22 cellular contexts compared by ENCODE assay signal in genomic region chr11:2549876-2550605, GRCh38.
DNase-seq lines count a peak whose midpoint lies in the region; ATAC-seq and TF ChIP-seq lines count a peak whose summit lies in the region.
"Had no signal": no experiment of that assay in that cellular context is flagged by ENCODE, and none has a peak within 500 bp of the region (broad histone marks: within the 10 kb centered on the region; RNA-seq: fewer than 3 reads in every experiment).

No MANE protein-coding gene starts in this region.

- ATAC-seq in IMR-90 (ENCODE audit: low read depth) (no peak), right lobe of liver (peak in 3 of 4 donors; percentile 25 to 34 (median 34)), sciatic nerve (peak; percentile 46)
- ATAC-seq: WTC11 had no signal

- in situ Hi-C loops in IMR-90 (cut with MboI; ENCODE audit: low sequenced_read_pairs) = no loop called here

- no peak overlapping the region for H4K91ac ChIP-seq in IMR-90 (ENCODE audit: insufficient read depth, low read depth, low read length)

- no peak overlapping the region for H3K14ac ChIP-seq in IMR-90 (replicated peaks; ENCODE audit: low read depth, low read length)

- no peaks in the 10 kb centered on the region for H3K79me1 ChIP-seq in IMR-90 (ENCODE audit: low read depth in 1 of 2, low read length in 2 of 2)

- no peak overlapping the region for H3K9ac ChIP-seq in IMR-90 (ENCODE audit: low read depth, low read length)

- H3K4me3 Mint-ChIP-seq in glutamatergic neuron (ENCODE audit: unreplicated experiment) = no peak overlapping the region
- H3K4me3 Mint-ChIP-seq: CD4-positive, CD25-positive, alpha-beta regulatory T cell; stimulated activated effector memory CD8-positive, alpha-beta T cell treated with anti-CD3 and anti-CD28 coated beads, Interleukin-12 subunit alpha, Interleukin-12 subunit beta, amount 100 ng/mL, for 72 hours; WTC11 had no signal

- H3K9me3 ChIP-seq in IMR-90 (ENCODE audit: control insufficient read depth, insufficient read depth, low read length) = peaks cover 2% of the 10 kb centered on the region; the same call in 1 of the 2 replicates
- H3K9me3 ChIP-seq in right lobe of liver = no peaks in the 10 kb centered on the region
- no peaks in the 10 kb centered on the region for H3K9me3 ChIP-seq in breast epithelium
- H3K9me3 ChIP-seq: suprapubic skin had no signal

- intact Hi-C loops in IMR-90 (cut with micrococcal nuclease) (no loop called here), right lobe of liver (cut with DNase I) (no loop called here), sciatic nerve (cut with DNase I) (no loop called here), breast epithelium (cut with DNase I; ENCODE audit: low total_unique reads) (no loop called here)

- no peak overlapping the region for H3K4me2 ChIP-seq in IMR-90 (ENCODE audit: low read depth, low read length)

- H3K4me1 Mint-ChIP-seq in glutamatergic neuron (ENCODE audit: low read depth, unreplicated experiment) = peaks cover 4% of the 10 kb centered on the region
- H3K4me1 Mint-ChIP-seq: stimulated activated effector memory CD8-positive, alpha-beta T cell treated with anti-CD3 and anti-CD28 coated beads, Interleukin-12 subunit alpha, Interleukin-12 subunit beta, amount 100 ng/mL, for 72 hours had no signal

- H3K27me3 ChIP-seq in IMR-90 (ENCODE audit: control insufficient read depth, insufficient read depth, low read length) (peaks cover 39% of the 10 kb centered on the region), right lobe of liver (no peaks in the 10 kb centered on the region), breast epithelium (no peaks in the 10 kb centered on the region)
- H3K27me3 ChIP-seq: suprapubic skin had no signal

- H3K9me1 ChIP-seq in IMR-90 (ENCODE audit: insufficient read depth, low read length) = no peaks in the 10 kb centered on the region

- no peak overlapping the region for H3K4me3 ChIP-seq in IMR-90 (ENCODE audit: insufficient read depth, low read depth, low read length)
- H3K4me3 ChIP-seq in right lobe of liver = no peak overlapping the region
- no peak overlapping the region for H3K4me3 ChIP-seq in breast epithelium
- H3K4me3 ChIP-seq: suprapubic skin had no signal

- H3K56ac ChIP-seq in IMR-90 (ENCODE audit: extremely low read depth, insufficient read depth, low read length) = no peak overlapping the region

- H2BK5ac ChIP-seq in IMR-90 (ENCODE audit: low read depth, low read length, poor library complexity, severe bottlenecking) = no peak overlapping the region

- no peak overlapping the region for H2BK20ac ChIP-seq in IMR-90 (ENCODE audit: low read depth, low read length)

- no peak overlapping the region for H3K23ac ChIP-seq in IMR-90 (ENCODE audit: low read depth, low read length)

- no peak overlapping the region for H4K8ac ChIP-seq in IMR-90 (ENCODE audit: low read depth in 2 of 2, low read length in 2 of 2)

- no peaks in the 10 kb centered on the region for H3K4me1 ChIP-seq in IMR-90 (ENCODE audit: control insufficient read depth, insufficient read depth, low read length)
- H3K4me1 ChIP-seq in right lobe of liver = no peaks in the 10 kb centered on the region
- H3K4me1 ChIP-seq in breast epithelium = no peaks in the 10 kb centered on the region
- H3K4me1 ChIP-seq: suprapubic skin had no signal

- H3K27me3 Mint-ChIP-seq in glutamatergic neuron (ENCODE audit: unreplicated experiment) = peaks cover 5% of the 10 kb centered on the region

- no peak overlapping the region for H2AK5ac ChIP-seq in IMR-90 (ENCODE audit: low read depth, low read length)

- no peak overlapping the region for H3K27ac Mint-ChIP-seq in glutamatergic neuron (ENCODE audit: unreplicated experiment)
- H3K27ac Mint-ChIP-seq: CD4-positive, CD25-positive, alpha-beta regulatory T cell; stimulated activated effector memory CD8-positive, alpha-beta T cell treated with anti-CD3 and anti-CD28 coated beads, Interleukin-12 subunit alpha, Interleukin-12 subunit beta, amount 100 ng/mL, for 72 hours; WTC11 had no signal

- H3K36me3 ChIP-seq in IMR-90 (ENCODE audit: control insufficient read depth, insufficient read depth, low read length) (no peaks in the 10 kb centered on the region), right lobe of liver (no peaks in the 10 kb centered on the region), breast epithelium (no peaks in the 10 kb centered on the region)
- H3K36me3 ChIP-seq: suprapubic skin had no signal

- CTCF ChIA-PET in IMR-90 (lab: Yijun Ruan, JAX) = no interaction called here

- H4K5ac ChIP-seq in IMR-90 (ENCODE audit: low read depth, low read length) = no peak overlapping the region

- POLR2A ChIA-PET in IMR-90 (lab: Charles Lee; ENCODE audit: unreplicated experiment) = no interaction called here

- no peak overlapping the region for H3K4ac ChIP-seq in IMR-90 (ENCODE audit: low read depth, low read length)

- TF ChIP-seq CTCF in IMR-90 (conservative IDR thresholded peaks at IDR 0.05; ENCODE audit: low read depth, low read length) (no peak), glutamatergic neuron (IDR thresholded peaks at IDR 0.05; ENCODE audit: partially characterized antibody, unreplicated experiment) (no peak), right lobe of liver (IDR thresholded peaks at IDR 0.05) (no peak), breast epithelium (IDR thresholded peaks at IDR 0.05) (no peak)

- no peak for TF ChIP-seq RAD21 in IMR-90 (IDR thresholded peaks at IDR 0.05; ENCODE audit: low read length)

- H4K20me1 ChIP-seq in IMR-90 (ENCODE audit: insufficient read depth, low read length) = no peaks in the 10 kb centered on the region

- BruUV-seq in IMR-90 (replicated peaks; lab: Mats Ljungman, UMichigan) = no TSS peak

- no peak overlapping the region for H3K27ac ChIP-seq in IMR-90 (ENCODE audit: insufficient read depth, low read length)
- no peak overlapping the region for H3K27ac ChIP-seq in right lobe of liver
- H3K27ac ChIP-seq in breast epithelium = no peak overlapping the region
- H3K27ac ChIP-seq: suprapubic skin had no signal

- peaks cover 3% of the 10 kb centered on the region for H3K9me3 Mint-ChIP-seq in glutamatergic neuron (ENCODE audit: unreplicated experiment)
- H3K9me3 Mint-ChIP-seq: stimulated activated effector memory CD8-positive, alpha-beta T cell treated with anti-CD3 and anti-CD28 coated beads, Interleukin-12 subunit alpha, Interleukin-12 subunit beta, amount 100 ng/mL, for 72 hours; WTC11 had no signal

- H2BK15ac ChIP-seq in IMR-90 (ENCODE audit: low read depth, low read length) = no peak overlapping the region

- dilution Hi-C loops in IMR-90 (cut with HindIII; ENCODE audit: low sequenced_read_pairs, unreplicated experiment) = no loop called here

- 42% methylated on average over 11 of the region's 36 CpGs; no CpG with 5 or more reads in 1 of the 2 experiments for WGBS in IMR-90 (ENCODE audit: extremely low coverage in 2 of 2, insufficient read length in 1 of 2), 2 experiments
- WGBS in right lobe of liver (ENCODE audit: insufficient coverage, low coverage, low lambda C conversion rate, missing lambda C conversion rate) = 67% methylated on average over 4 of the region's 36 CpGs

- peaks cover 9% of the 10 kb centered on the region for H3K36me3 Mint-ChIP-seq in glutamatergic neuron (ENCODE audit: unreplicated experiment)
- H3K36me3 Mint-ChIP-seq: stimulated activated effector memory CD8-positive, alpha-beta T cell treated with anti-CD3 and anti-CD28 coated beads, Interleukin-12 subunit alpha, Interleukin-12 subunit beta, amount 100 ng/mL, for 72 hours; WTC11 had no signal

- H2BK120ac ChIP-seq in IMR-90 (ENCODE audit: low read depth, low read length) = no peak overlapping the region

- H3K18ac ChIP-seq in IMR-90 (ENCODE audit: low read depth, low read length) = no peak overlapping the region

- H2AFZ ChIP-seq in IMR-90 (replicated peaks; ENCODE audit: low read length, poor library complexity) = peak overlapping the region; percentile 14

- DNase-seq in IMR-90 (no peak), glutamatergic neuron (peak; percentile 10), right lobe of liver (peak; percentile 23 to 55 (median 55)), sciatic nerve (ENCODE audit: low spot score) (peak; percentile 55), NCI-H2081 (lab: John Stamatoyannopoulos, UW) (no peak), breast epithelium (ENCODE audit: low spot score in 2 of 2) (no peak), iPS-NIHi11 (ENCODE audit: low spot score) (no peak)
- DNase-seq: activated CD4-positive, alpha-beta T cell treated with anti-CD3 and anti-CD28 coated beads, Interleukin-2, amount 50 U/mL, for 4 hours; activated naive CD4-positive, alpha-beta T cell treated with Interleukin-2 at 50 U/mL for 16 hours; CD4-positive, CD25-positive, alpha-beta regulatory T cell; HCEC 1CT; mammary epithelial cell; NCI-H1048; NCI-H187; NCI-H226; NCI-H774; SHP77; stimulated activated CD4-positive, alpha-beta T cell treated with anti-CD3 and anti-CD28 coated beads, Interleukin-2, amount 100 ng/mL, for 24 hours; T1000 had no signal

- no peak overlapping the region for H2AK9ac ChIP-seq in IMR-90 (replicated peaks; ENCODE audit: low read depth, low read length, poor library complexity)

- no peak for TF ChIP-seq POLR2A in IMR-90 (IDR thresholded peaks at IDR 0.05; ENCODE audit: low read depth, low read length)
- no peak for TF ChIP-seq POLR2A in right lobe of liver (IDR thresholded peaks at IDR 0.05)
- TF ChIP-seq POLR2A in breast epithelium (IDR thresholded peaks at IDR 0.05) = no peak

TF ChIP-seq in IMR-90, 13 proteins besides CTCF, POLR2A, EP300 and RAD21 (continues in another document):
- TF ChIP-seq, protein P1, sequence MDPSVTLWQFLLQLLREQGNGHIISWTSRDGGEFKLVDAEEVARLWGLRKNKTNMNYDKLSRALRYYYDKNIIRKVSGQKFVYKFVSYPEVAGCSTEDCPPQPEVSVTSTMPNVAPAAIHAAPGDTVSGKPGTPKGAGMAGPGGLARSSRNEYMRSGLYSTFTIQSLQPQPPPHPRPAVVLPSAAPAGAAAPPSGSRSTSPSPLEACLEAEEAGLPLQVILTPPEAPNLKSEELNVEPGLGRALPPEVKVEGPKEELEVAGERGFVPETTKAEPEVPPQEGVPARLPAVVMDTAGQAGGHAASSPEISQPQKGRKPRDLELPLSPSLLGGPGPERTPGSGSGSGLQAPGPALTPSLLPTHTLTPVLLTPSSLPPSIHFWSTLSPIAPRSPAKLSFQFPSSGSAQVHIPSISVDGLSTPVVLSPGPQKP (IDR thresholded peaks at IDR 0.05; ENCODE audit: borderline replicate concordance, low read depth, low read length) = no peak
- TF ChIP-seq CHD1 (IDR thresholded peaks at IDR 0.05; ENCODE audit: low read depth, low read length) (no peak), FOS (IDR thresholded peaks at IDR 0.05; ENCODE audit: low read depth, low read length) (no peak), MAFK (IDR thresholded peaks at IDR 0.05; ENCODE audit: low read depth, low read length) (no peak), NFE2L2 (IDR thresholded peaks at IDR 0.05; ENCODE audit: low read depth, low read length) (no peak)
- TF ChIP-seq, protein P2, sequence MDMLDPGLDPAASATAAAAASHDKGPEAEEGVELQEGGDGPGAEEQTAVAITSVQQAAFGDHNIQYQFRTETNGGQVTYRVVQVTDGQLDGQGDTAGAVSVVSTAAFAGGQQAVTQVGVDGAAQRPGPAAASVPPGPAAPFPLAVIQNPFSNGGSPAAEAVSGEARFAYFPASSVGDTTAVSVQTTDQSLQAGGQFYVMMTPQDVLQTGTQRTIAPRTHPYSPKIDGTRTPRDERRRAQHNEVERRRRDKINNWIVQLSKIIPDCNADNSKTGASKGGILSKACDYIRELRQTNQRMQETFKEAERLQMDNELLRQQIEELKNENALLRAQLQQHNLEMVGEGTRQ (IDR thresholded peaks at IDR 0.05; ENCODE audit: low read depth, low read length) = no peak

Comparison
In these comparisons a context has a peak if more than half of its experiments do, and no peak if none do; other contexts are left out.
1. DNase-seq: peak in glutamatergic neuron (single experiment), right lobe of liver (3 of 3) and sciatic nerve (single experiment); none in IMR-90 (single experiment), NCI-H2081 (0 of 2), breast epithelium (0 of 2) and iPS-NIHi11 (single experiment).